In genomic region chr3:71083726-71084131, GRCh38 we compare ENCODE assay signal across 14 cellular contexts.
DNase-seq lines count a peak whose midpoint lies in the region; ATAC-seq and TF ChIP-seq lines count a peak whose summit lies in the region.
"Had no signal": no experiment of that assay in that cellular context is flagged by ENCODE, and none has a peak within 500 bp of the region (broad histone marks: within the 10 kb centered on the region; RNA-seq: fewer than 3 reads in every experiment).

No MANE protein-coding gene starts in this region.

- peaks cover 4% of the 10 kb centered on the region for H3K9me3 Mint-ChIP-seq in activated CD4-positive, alpha-beta T cell treated with anti-CD3 and anti-CD28 coated beads for 36 hours (ENCODE audit: low read depth)
- peaks cover 12% of the 10 kb centered on the region for H3K9me3 Mint-ChIP-seq in activated CD4-positive, alpha-beta T cell treated with anti-CD3 and anti-CD28 coated beads, Interleukin-2, amount 10 ng/mL, durations not matched to agents 7 days and 5 days
- H3K9me3 Mint-ChIP-seq in activated B cell treated with CpG ODN at 0.5 μM for 24 hours = peaks cover 3% of the 10 kb centered on the region
- peaks cover 0 to 2% (median 0%) of the 10 kb centered on the region in 11 donors for H3K9me3 Mint-ChIP-seq in naive thymus-derived CD4-positive, alpha-beta T cell

- H3K4me3 ChIP-seq in naive thymus-derived CD4-positive, alpha-beta T cell (ENCODE audit: low read length) = no peak overlapping the region
- H3K4me3 ChIP-seq: psoas muscle, tibial artery had no signal

- peak; percentile 68 for DNase-seq in activated CD4-positive, alpha-beta T cell treated with anti-CD3 and anti-CD28 coated beads for 36 hours
- DNase-seq in activated CD4-positive, alpha-beta T cell treated with anti-CD3 and anti-CD28 coated beads, Interleukin-2, amount 10 ng/mL, durations not matched to agents 7 days and 5 days = no peak
- DNase-seq in activated B cell treated with CpG ODN at 0.5 μM for 24 hours = no peak
- DNase-seq in naive thymus-derived CD4-positive, alpha-beta T cell = peak in 1 of 9 donors; percentile 35
- DNase-seq in islet precursor cell = no peak
- DNase-seq in D341Med (ENCODE audit: low spot score) = no peak
- DNase-seq: midbrain, NCI-H1436, NCI-H748 treated with DMSO at 0.1 percent for 48 hours, psoas muscle, Right ventricle myocardium superior, tibial artery had no signal

- ATAC-seq in activated CD4-positive, alpha-beta T cell treated with anti-CD3 and anti-CD28 coated beads for 36 hours = peak; percentile 31
- ATAC-seq in GM18505 (IDR thresholded peaks at IDR 0.05; ENCODE audit: unreplicated experiment) (peak; percentile 21), activated B cell treated with CpG ODN at 0.5 μM for 24 hours (ENCODE audit: low read depth) (peak; percentile 57), HG03039 (IDR thresholded peaks at IDR 0.05; ENCODE audit: unreplicated experiment) (no peak)
- peak; percentile 36 for ATAC-seq in naive thymus-derived CD4-positive, alpha-beta T cell
- ATAC-seq: psoas muscle had no signal

- H3K4me1 Mint-ChIP-seq in activated CD4-positive, alpha-beta T cell treated with anti-CD3 and anti-CD28 coated beads for 36 hours = peaks cover 91% of the 10 kb centered on the region
- peaks cover 79% of the 10 kb centered on the region for H3K4me1 Mint-ChIP-seq in activated CD4-positive, alpha-beta T cell treated with anti-CD3 and anti-CD28 coated beads, Interleukin-2, amount 10 ng/mL, durations not matched to agents 7 days and 5 days
- peaks cover 93% of the 10 kb centered on the region for H3K4me1 Mint-ChIP-seq in activated B cell treated with CpG ODN at 0.5 μM for 24 hours
- peaks cover 67 to 96% (median 90%) of the 10 kb centered on the region in 7 donors for H3K4me1 Mint-ChIP-seq in naive thymus-derived CD4-positive, alpha-beta T cell

- intact Hi-C loops in activated CD4-positive, alpha-beta T cell treated with anti-CD3 and anti-CD28 coated beads for 36 hours (cut with DNase I, micrococcal nuclease) = loop anchor here in 1 of 2 experiments (1.0 kb wide), 1 partner anchor 16 kb away; no protein-coding TSS in a partner anchor
- intact Hi-C loops in activated B cell treated with CpG ODN at 0.5 μM for 24 hours (cut with micrococcal nuclease) = loop anchor here (1.0 to 10.0 kb wide), 4 partner anchors 13 to 1999 kb away; partner anchors contain the start of genes ARL6IP5 and UBA3
- intact Hi-C loops in naive thymus-derived CD4-positive, alpha-beta T cell (cut with micrococcal nuclease) = no loop called here

- TF ChIP-seq CTCF in activated B cell treated with CpG ODN at 0.5 μM for 24 hours (IDR thresholded peaks at IDR 0.05) = no peak

- peaks cover 48 to 76% of the 10 kb centered on the region in 2 donors for H3K4me1 ChIP-seq in naive thymus-derived CD4-positive, alpha-beta T cell (ENCODE audit: control insufficient read depth in 2 of 2, insufficient read depth in 2 of 2, low read length in 2 of 2)

- TF ChIP-seq POLR2A in GM18505 (IDR thresholded peaks at IDR 0.05; ENCODE audit: borderline replicate concordance, extremely low read depth, insufficient read depth, insufficient read length) = no peak

- no peaks in the 10 kb centered on the region for H3K9me3 ChIP-seq in naive thymus-derived CD4-positive, alpha-beta T cell (ENCODE audit: control insufficient read depth in 2 of 3, low read length in 3 of 3)
- H3K9me3 ChIP-seq: psoas muscle, tibial artery had no signal

- POLR2A ChIA-PET in activated CD4-positive, alpha-beta T cell treated with anti-CD3 and anti-CD28 coated beads for 36 hours (lab: Charles Lee) = interaction anchor here (0.7 to 1.5 kb wide), 4 partner anchors 18 to 31 kb away, joined by 3 to 10 read pairs (median 4); no protein-coding TSS in a partner anchor
- POLR2A ChIA-PET in activated CD4-positive, alpha-beta T cell treated with anti-CD3 and anti-CD28 coated beads, Interleukin-2, amount 10 ng/mL, durations not matched to agents 7 days and 5 days (lab: Charles Lee) = no interaction called here
- POLR2A ChIA-PET in activated B cell treated with CpG ODN at 0.5 μM for 24 hours (lab: Charles Lee) = interaction anchor here (0.6 to 34.8 kb wide), 27 partner anchors 9 to 590 kb away, joined by 3 to 785 read pairs (median 5); partner anchors contain the start of gene FOXP1
- POLR2A ChIA-PET in naive thymus-derived CD4-positive, alpha-beta T cell (lab: Charles Lee) = interaction anchor here (0.6 kb wide), 2 partner anchors 46 to 1932 kb away, joined by 3 to 4 read pairs; no protein-coding TSS in a partner anchor

- H3K27ac Mint-ChIP-seq in activated CD4-positive, alpha-beta T cell treated with anti-CD3 and anti-CD28 coated beads for 36 hours = peak overlapping the region; percentile 87
- no peak overlapping the region for H3K27ac Mint-ChIP-seq in activated CD4-positive, alpha-beta T cell treated with anti-CD3 and anti-CD28 coated beads, Interleukin-2, amount 10 ng/mL, durations not matched to agents 7 days and 5 days
- H3K27ac Mint-ChIP-seq in activated B cell treated with CpG ODN at 0.5 μM for 24 hours = peak overlapping the region; percentile 99
- H3K27ac Mint-ChIP-seq in naive thymus-derived CD4-positive, alpha-beta T cell = peak overlapping the region; percentile 18 to 90 (median 87)

- H3K4me3 Mint-ChIP-seq in activated CD4-positive, alpha-beta T cell treated with anti-CD3 and anti-CD28 coated beads for 36 hours = peak overlapping the region; percentile 20
- H3K4me3 Mint-ChIP-seq in activated CD4-positive, alpha-beta T cell treated with anti-CD3 and anti-CD28 coated beads, Interleukin-2, amount 10 ng/mL, durations not matched to agents 7 days and 5 days = no peak overlapping the region
- peak overlapping the region; percentile 67 for H3K4me3 Mint-ChIP-seq in activated B cell treated with CpG ODN at 0.5 μM for 24 hours
- peak overlapping the region in 9 of 10 donors; percentile 11 to 55 (median 34) for H3K4me3 Mint-ChIP-seq in naive thymus-derived CD4-positive, alpha-beta T cell

- CTCF ChIA-PET in activated CD4-positive, alpha-beta T cell treated with anti-CD3 and anti-CD28 coated beads for 36 hours (lab: Charles Lee) = interaction anchor here (1.2 kb wide), 2 partner anchors 13 to 50 kb away, joined by 4 to 6 read pairs; no protein-coding TSS in a partner anchor
- CTCF ChIA-PET in activated CD4-positive, alpha-beta T cell treated with anti-CD3 and anti-CD28 coated beads, Interleukin-2, amount 10 ng/mL, durations not matched to agents 7 days and 5 days (lab: Charles Lee) = interaction anchor here (0.8 kb wide), 1 partner anchor 16 kb away, joined by 4 read pairs; no protein-coding TSS in a partner anchor
- CTCF ChIA-PET in activated B cell treated with CpG ODN at 0.5 μM for 24 hours (lab: Charles Lee) = interaction anchor here (1.8 kb wide), 1 partner anchor 13 kb away, joined by 7 read pairs; no protein-coding TSS in a partner anchor
- CTCF ChIA-PET in naive thymus-derived CD4-positive, alpha-beta T cell (lab: Charles Lee) = no interaction called here

- peaks cover 44% of the 10 kb centered on the region for H3K36me3 Mint-ChIP-seq in activated CD4-positive, alpha-beta T cell treated with anti-CD3 and anti-CD28 coated beads for 36 hours (ENCODE audit: low read depth)
- peaks cover 58% of the 10 kb centered on the region for H3K36me3 Mint-ChIP-seq in activated CD4-positive, alpha-beta T cell treated with anti-CD3 and anti-CD28 coated beads, Interleukin-2, amount 10 ng/mL, durations not matched to agents 7 days and 5 days (ENCODE audit: low read depth)
- peaks cover 67% of the 10 kb centered on the region for H3K36me3 Mint-ChIP-seq in activated B cell treated with CpG ODN at 0.5 μM for 24 hours (ENCODE audit: low read depth)
- H3K36me3 Mint-ChIP-seq in naive thymus-derived CD4-positive, alpha-beta T cell = peaks cover 10 to 49% (median 44%) of the 10 kb centered on the region in 5 donors

- no peaks in the 10 kb centered on the region for H3K27me3 Mint-ChIP-seq in activated CD4-positive, alpha-beta T cell treated with anti-CD3 and anti-CD28 coated beads for 36 hours
- no peaks in the 10 kb centered on the region for H3K27me3 Mint-ChIP-seq in activated CD4-positive, alpha-beta T cell treated with anti-CD3 and anti-CD28 coated beads, Interleukin-2, amount 10 ng/mL, durations not matched to agents 7 days and 5 days
- H3K27me3 Mint-ChIP-seq in activated B cell treated with CpG ODN at 0.5 μM for 24 hours = no peaks in the 10 kb centered on the region
- no peaks in the 10 kb centered on the region for H3K27me3 Mint-ChIP-seq in naive thymus-derived CD4-positive, alpha-beta T cell

- no peaks in the 10 kb centered on the region for H3K27me3 ChIP-seq in naive thymus-derived CD4-positive, alpha-beta T cell (ENCODE audit: control insufficient read depth in 2 of 2, insufficient read depth in 2 of 2, low read length in 2 of 2)
- H3K27me3 ChIP-seq: tibial artery had no signal

- peak overlapping the region; percentile 32 for H3K27ac ChIP-seq in naive thymus-derived CD4-positive, alpha-beta T cell (ENCODE audit: low read depth, low read length)
- H3K27ac ChIP-seq: psoas muscle, tibial artery had no signal

- H3K36me3 ChIP-seq in naive thymus-derived CD4-positive, alpha-beta T cell (ENCODE audit: control insufficient read depth in 2 of 3, insufficient read depth in 3 of 3, low read length in 3 of 3) = no peaks in the 10 kb centered on the region
- H3K36me3 ChIP-seq: tibial artery had no signal
